Comparison of ENCODE assay signal across 19 cellular contexts in genomic region chr12:101087903-101088302, GRCh38.
DNase-seq lines count a peak whose midpoint lies in the region; ATAC-seq, FAIRE-seq and TF ChIP-seq lines count a peak whose summit lies in the region.
"Had no signal": no experiment of that assay in that cellular context is flagged by ENCODE, and none has a peak within 500 bp of the region (broad histone marks: within the 10 kb centered on the region; RNA-seq: fewer than 3 reads in every experiment).

No MANE protein-coding gene starts in this region.

- H2AFZ ChIP-seq in HepG2 (ENCODE audit: low read length), result no peak overlapping the region
- H2AFZ ChIP-seq in neuronal stem cell (ENCODE audit: low read length), result peak overlapping the region; percentile 7
- H2AFZ ChIP-seq in osteoblast (ENCODE audit: low read length), result no peak overlapping the region

- TF ChIP-seq POLR2A in HepG2 (IDR thresholded peaks at IDR 0.05; ENCODE audit: insufficient read depth in 1 of 2, low read depth in 2 of 2, low read length in 2 of 2) (no peak), right lobe of liver (IDR thresholded peaks at IDR 0.05) (no peak)

- H3K79me2 ChIP-seq in HepG2 (ENCODE audit: insufficient read depth, low read length) (no peaks in the 10 kb centered on the region), osteoblast (ENCODE audit: insufficient read depth, low read length) (no peaks in the 10 kb centered on the region)

- H3K36me3 ChIP-seq in HepG2 (replicated peaks in 1 of 2; ENCODE audit: control insufficient read depth in 1 of 2, insufficient read depth in 2 of 2, low read length in 2 of 2) (no peaks in the 10 kb centered on the region), right lobe of liver (no peaks in the 10 kb centered on the region), bronchial epithelial cell (ENCODE audit: control insufficient read depth, insufficient read depth, low read length) (no peaks in the 10 kb centered on the region), neuronal stem cell (replicated peaks in 1 of 2; ENCODE audit: control insufficient read depth in 2 of 2, insufficient read depth in 2 of 2, low read length in 2 of 2) (no peaks in the 10 kb centered on the region), osteoblast (ENCODE audit: insufficient read depth, low read length) (no peaks in the 10 kb centered on the region)
- H3K36me3 ChIP-seq: HAP-1 had no signal

- no peaks in the 10 kb centered on the region for H3K79me1 ChIP-seq in neuronal stem cell (ENCODE audit: low read depth, low read length)

- H3K4me1 ChIP-seq in HepG2 (ENCODE audit: insufficient read depth, low read length) (no peaks in the 10 kb centered on the region), right lobe of liver (no peaks in the 10 kb centered on the region), neuronal stem cell (ENCODE audit: control insufficient read depth in 2 of 2, insufficient read depth in 1 of 2, low read depth in 1 of 2, low read length in 2 of 2) (peaks cover 0 to 3% of the 10 kb centered on the region in 2 donors), osteoblast (ENCODE audit: insufficient read depth, low read length) (no peaks in the 10 kb centered on the region)
- H3K4me1 ChIP-seq: HAP-1 had no signal

- TF ChIP-seq RAD21 in HepG2 (CRISPR knock-in tag; IDR thresholded peaks at IDR 0.05), result no peak

- H3K9ac ChIP-seq in HepG2 (ENCODE audit: insufficient read depth, low read depth, low read length), result no peak overlapping the region
- no peak overlapping the region for H3K9ac ChIP-seq in neuronal stem cell (ENCODE audit: low read depth, low read length, poor library complexity)

- no peak overlapping the region for H2BK12ac ChIP-seq in neuronal stem cell (ENCODE audit: low read length)

- H4K20me1 ChIP-seq in HepG2 (ENCODE audit: insufficient read depth, low read length) (no peaks in the 10 kb centered on the region), osteoblast (ENCODE audit: insufficient read depth, low read length) (no peaks in the 10 kb centered on the region)

- H3K23ac ChIP-seq in neuronal stem cell (ENCODE audit: low read depth, low read length, poor library complexity), result no peak overlapping the region

- H3K14ac ChIP-seq in neuronal stem cell (ENCODE audit: low read length), result no peak overlapping the region

- no peak overlapping the region for H4K8ac ChIP-seq in neuronal stem cell (ENCODE audit: low read depth, low read length)

- BruUV-seq in HepG2 (replicated peaks; lab: Mats Ljungman, UMichigan), result no TSS peak

- H3K4me3 ChIP-seq in HepG2 (replicated peaks in 1 of 3; ENCODE audit: insufficient read depth in 1 of 3, low read depth in 2 of 3, low read length in 3 of 3) (no peak overlapping the region), right lobe of liver (no peak overlapping the region), bronchial epithelial cell (ENCODE audit: low read depth, low read length) (no peak overlapping the region), neuronal stem cell (ENCODE audit: low read length in 2 of 2) (no peak overlapping the region), osteoblast (ENCODE audit: insufficient read depth, low read length) (no peak overlapping the region)
- H3K4me3 ChIP-seq: HAP-1 had no signal

- intact Hi-C loops in HepG2 (cut with micrococcal nuclease; ENCODE audit: unreplicated experiment), result no loop called here
- intact Hi-C loops in right lobe of liver (cut with DNase I), result no loop called here

- in situ Hi-C loops in HepG2 (cut with HindIII; ENCODE audit: extremely low pct_ligation_motif_present, low pct_unique_long_range_greater_than_20kb), result no loop called here

- WGBS in HepG2 (ENCODE audit: low lambda C conversion rate), result 7% methylated on average over 6 of the region's 6 CpGs
- WGBS in right lobe of liver (ENCODE audit: insufficient coverage, low coverage, low lambda C conversion rate, missing lambda C conversion rate), result 58% methylated on average over 6 of the region's 6 CpGs
- WGBS in neuronal stem cell (ENCODE audit: extremely low coverage in 2 of 2, insufficient read length in 2 of 2, insufficient replicate concordance in 1 of 2), 2 donors, result no CpG with 5 or more reads among the region's 6 CpGs

- TF ChIP-seq CTCF in HepG2 (CRISPR knock-in tag; IDR thresholded peaks at IDR 0.05) (no peak), right lobe of liver (IDR thresholded peaks at IDR 0.05) (no peak), bronchial epithelial cell (IDR thresholded peaks at IDR 0.05; ENCODE audit: insufficient read depth, low read length, severe bottlenecking) (no peak), osteoblast (IDR thresholded peaks at IDR 0.05; ENCODE audit: extremely low read depth, low read depth, low read length) (no peak)

- H3K4ac ChIP-seq in neuronal stem cell (ENCODE audit: low read length), result no peak overlapping the region

- no peak overlapping the region for H4K91ac ChIP-seq in neuronal stem cell (ENCODE audit: low read depth, low read length, poor library complexity)

- TF ChIP-seq EP300 in HepG2 (IDR thresholded peaks at IDR 0.05; ENCODE audit: low read depth in 2 of 2, low read length in 2 of 2), result no peak
- no peak for TF ChIP-seq EP300 in HepG2 (CRISPR knock-in tag; IDR thresholded peaks at IDR 0.05; ENCODE audit: borderline replicate concordance)

- no peak overlapping the region for H2BK120ac ChIP-seq in neuronal stem cell (ENCODE audit: low read depth, low read length)

- no peak overlapping the region for H2BK5ac ChIP-seq in neuronal stem cell (ENCODE audit: low read length)

- DNase-seq in HepG2 (ENCODE audit: low spot score) (peak; percentile 3), right lobe of liver (no peak), NCI-H146 (lab: John Stamatoyannopoulos, UW) (peak; percentile 78), bronchial epithelial cell (ENCODE audit: low read depth) (no peak), neuronal stem cell (ENCODE audit: low spot score) (no peak), NCI-H1048 (lab: John Stamatoyannopoulos, UW) (no peak), osteoblast (ENCODE audit: insufficient read length, low spot score, missing footprints) (no peak), iPS-NIHi7 (ENCODE audit: extremely low spot score) (no peak)
- DNase-seq: 8988T, COR-L47, DMS 273 treated with DMSO at 0.1 percent for 48 hours, KBM-7, NCI-H187 treated with DMSO at 0.1 percent for 48 hours, NCI-H526, SW 1271 had no signal

- H3K27me3 ChIP-seq in HepG2 (ENCODE audit: control insufficient read depth in 1 of 2, insufficient read depth in 2 of 2, low read length in 2 of 2) (peaks cover 0 to 10% of the 10 kb centered on the region in 2 experiments; a peak in 1 of 5 replicates), right lobe of liver (no peaks in the 10 kb centered on the region), bronchial epithelial cell (ENCODE audit: control insufficient read depth, insufficient read depth, low read length) (no peaks in the 10 kb centered on the region), neuronal stem cell (ENCODE audit: control insufficient read depth in 3 of 3, insufficient read depth in 3 of 3, low read depth in 1 of 3, low read length in 3 of 3) (no peaks in the 10 kb centered on the region), osteoblast (ENCODE audit: insufficient read depth, low read length) (no peaks in the 10 kb centered on the region)

- FAIRE-seq in HepG2 (lab: Jason Lieb, UNC) (no peak), bronchial epithelial cell (lab: Jason Lieb, UNC) (peak; percentile 55)
- FAIRE-seq: GM12891 had no signal

- CTCF ChIA-PET in HepG2 (lab: Yijun Ruan, JAX; ENCODE audit: low intra/inter-chr PET ratio, low total read pairs), result no interaction called here

- ATAC-seq in HepG2 (no peak; the same call in 2 of the 3 replicates), right lobe of liver (no peak)
- ATAC-seq: Panc1, Right ventricle myocardium inferior had no signal

- no peak overlapping the region for H2BK15ac ChIP-seq in neuronal stem cell (ENCODE audit: low read length)

- H3K27ac ChIP-seq in HepG2 (ENCODE audit: extremely low read length, insufficient read depth, low read length) (no peak overlapping the region), right lobe of liver (no peak overlapping the region), neuronal stem cell (replicated peaks; ENCODE audit: low read length) (no peak overlapping the region), osteoblast (ENCODE audit: low read depth, low read length) (no peak overlapping the region)

- H2AK5ac ChIP-seq in neuronal stem cell (ENCODE audit: low read depth, low read length), result no peak overlapping the region

- H3K4me2 ChIP-seq in HepG2 (ENCODE audit: low read depth, low read length) (no peak overlapping the region), neuronal stem cell (ENCODE audit: insufficient read depth, low read length, poor library complexity, severe bottlenecking) (no peak overlapping the region), osteoblast (ENCODE audit: insufficient read depth, low read length) (no peak overlapping the region)

- H3K9me3 ChIP-seq in HepG2 (ENCODE audit: low read length) (no peaks in the 10 kb centered on the region), right lobe of liver (no peaks in the 10 kb centered on the region), neuronal stem cell (replicated peaks in 1 of 2; ENCODE audit: control insufficient read depth in 2 of 2, insufficient read depth in 1 of 2, low read depth in 1 of 2, low read length in 2 of 2) (no peaks in the 10 kb centered on the region), osteoblast (ENCODE audit: low read depth, low read length) (no peaks in the 10 kb centered on the region)
- H3K9me3 ChIP-seq: HAP-1 had no signal

- POLR2A ChIA-PET in HepG2 (lab: Yijun Ruan, JAX), result no interaction called here

- H3K18ac ChIP-seq in neuronal stem cell (ENCODE audit: low read length), result no peak overlapping the region

TF ChIP-seq in HepG2, 621 proteins besides CTCF, POLR2A, EP300 and RAD21 (continues in another document):
- TF ChIP-seq ZC3H13 (CRISPR knock-in tag; IDR thresholded peaks at IDR 0.05) (no peak), ZNF510 (CRISPR knock-in tag; IDR thresholded peaks at IDR 0.05; ENCODE audit: low read depth) (no peak), U2AF1 (optimal IDR thresholded peaks at IDR 0.05; ENCODE audit: low read depth, low read length) (no peak), ZNF17 (CRISPR knock-in tag; IDR thresholded peaks at IDR 0.05) (no peak), ARHGAP35 (CRISPR knock-in tag; IDR thresholded peaks at IDR 0.05; ENCODE audit: borderline replicate concordance) (no peak)

Comparison
In these comparisons a context has a peak if more than half of its experiments do, and no peak if none do; other contexts are left out.
1. DNase-seq: peak in HepG2 (single experiment) and NCI-H146 (single experiment); none in right lobe of liver (0 of 3), bronchial epithelial cell (single experiment), neuronal stem cell (single experiment), NCI-H1048 (single experiment), osteoblast (single experiment) and iPS-NIHi7 (single experiment).